ENCODE assay signal across 1 cellular context in genomic region chr9:122125158-122125890, GRCh38.
A peak's percentile ranks its signal among the peaks of the same experiment; 100 is the strongest.
TF ChIP-seq lines count a peak whose summit lies in the region.

No MANE protein-coding gene starts in this region.

TF ChIP-seq in HepG2, 621 proteins besides CTCF, POLR2A, EP300 and RAD21 (continued from another document and continues in another):
- TF ChIP-seq ZNF318 (CRISPR knock-in tag; IDR thresholded peaks at IDR 0.05) (no peak; the same call in 1 of the 2 replicates), ZNF724P (CRISPR knock-in tag; IDR thresholded peaks at IDR 0.05; ENCODE audit: borderline replicate concordance) (no peak), TSC22D2 (CRISPR knock-in tag; IDR thresholded peaks at IDR 0.05; ENCODE audit: borderline replicate concordance) (peak; percentile 54; the same call in 1 of the 2 replicates), EZH2 (conservative IDR thresholded peaks at IDR 0.05; ENCODE audit: low read depth, low read length) (no peak), NAIF1 (CRISPR knock-in tag; IDR thresholded peaks at IDR 0.05; ENCODE audit: borderline replicate concordance) (no peak), ESRRA (CRISPR knock-in tag; IDR thresholded peaks at IDR 0.05; ENCODE audit: low read depth) (0 out of 2 replicates have a peak, but pooled peaks have one; percentile 46), TBL1XR1 (IDR thresholded peaks at IDR 0.05; ENCODE audit: borderline replicate concordance, low read length, partially characterized antibody) (peak; percentile 16), KDM6A (CRISPR knock-in tag; IDR thresholded peaks at IDR 0.05; ENCODE audit: low read depth) (no peak), CBX2 (IDR thresholded peaks at IDR 0.05; ENCODE audit: low read depth, low read length) (no peak), CBX2 (CRISPR knock-in tag; IDR thresholded peaks at IDR 0.05; ENCODE audit: low read depth) (no peak), REL (CRISPR knock-in tag; conservative IDR thresholded peaks at IDR 0.05) (0 out of 2 replicates have a peak, but pooled peaks have one; percentile 18), ZNF713 (CRISPR knock-in tag; IDR thresholded peaks at IDR 0.05) (no peak), ZNF256 (CRISPR knock-in tag; conservative IDR thresholded peaks at IDR 0.05) (no peak), RXRB (CRISPR knock-in tag; IDR thresholded peaks at IDR 0.05; ENCODE audit: borderline replicate concordance) (0 out of 2 replicates have a peak, but pooled peaks have one; percentile 32), MZF1 (CRISPR knock-in tag; IDR thresholded peaks at IDR 0.05; ENCODE audit: borderline replicate concordance) (no peak), ZNF101 (CRISPR knock-in tag; IDR thresholded peaks at IDR 0.05; ENCODE audit: borderline replicate concordance, low read depth) (no peak), DZIP1 (CRISPR knock-in tag; IDR thresholded peaks at IDR 0.05) (peak; percentile 20; the same call in 1 of the 2 replicates), STAT6 (CRISPR knock-in tag; IDR thresholded peaks at IDR 0.05; ENCODE audit: borderline replicate concordance) (no peak), MXD4 (CRISPR knock-in tag; IDR thresholded peaks at IDR 0.05) (no peak), DR1 (CRISPR knock-in tag; IDR thresholded peaks at IDR 0.05) (no peak), ZNF34 (CRISPR knock-in tag; IDR thresholded peaks at IDR 0.05; ENCODE audit: borderline replicate concordance) (no peak), MLLT10 (CRISPR knock-in tag; IDR thresholded peaks at IDR 0.05) (no peak), NFKBIZ (CRISPR knock-in tag; IDR thresholded peaks at IDR 0.05) (no peak), NBN (conservative IDR thresholded peaks at IDR 0.05) (no peak), NKX3-1 (CRISPR knock-in tag; IDR thresholded peaks at IDR 0.05) (no peak), ZNF598 (CRISPR knock-in tag; IDR thresholded peaks at IDR 0.05; ENCODE audit: borderline replicate concordance) (peak; percentile 69; the same call in 1 of the 2 replicates), SMC3 (IDR thresholded peaks at IDR 0.05; ENCODE audit: low read length) (peak; percentile 90), KLF12 (CRISPR knock-in tag; IDR thresholded peaks at IDR 0.05; ENCODE audit: borderline replicate concordance) (no peak), HMGA1 (CRISPR knock-in tag; conservative IDR thresholded peaks at IDR 0.05) (no peak)
- TF ChIP-seq, protein P1, sequence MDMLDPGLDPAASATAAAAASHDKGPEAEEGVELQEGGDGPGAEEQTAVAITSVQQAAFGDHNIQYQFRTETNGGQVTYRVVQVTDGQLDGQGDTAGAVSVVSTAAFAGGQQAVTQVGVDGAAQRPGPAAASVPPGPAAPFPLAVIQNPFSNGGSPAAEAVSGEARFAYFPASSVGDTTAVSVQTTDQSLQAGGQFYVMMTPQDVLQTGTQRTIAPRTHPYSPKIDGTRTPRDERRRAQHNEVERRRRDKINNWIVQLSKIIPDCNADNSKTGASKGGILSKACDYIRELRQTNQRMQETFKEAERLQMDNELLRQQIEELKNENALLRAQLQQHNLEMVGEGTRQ (IDR thresholded peaks at IDR 0.05; ENCODE audit: low read depth, low read length), result no peak
- TF ChIP-seq, protein P1 (CRISPR knock-in tag; IDR thresholded peaks at IDR 0.05; ENCODE audit: borderline replicate concordance), result no peak
- TF ChIP-seq, protein P2, sequence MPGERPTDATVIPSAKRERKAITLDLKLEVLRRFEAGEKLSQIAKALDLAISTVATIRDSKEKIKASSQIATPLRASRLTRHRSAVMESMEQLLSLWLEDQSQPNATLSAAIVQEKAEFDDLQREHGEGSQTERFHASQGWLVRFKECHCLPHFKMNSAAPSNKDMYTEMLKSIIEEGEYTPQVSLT (CRISPR knock-in tag; IDR thresholded peaks at IDR 0.05; ENCODE audit: borderline replicate concordance, low read depth), result no peak
- TF ChIP-seq, protein P3, sequence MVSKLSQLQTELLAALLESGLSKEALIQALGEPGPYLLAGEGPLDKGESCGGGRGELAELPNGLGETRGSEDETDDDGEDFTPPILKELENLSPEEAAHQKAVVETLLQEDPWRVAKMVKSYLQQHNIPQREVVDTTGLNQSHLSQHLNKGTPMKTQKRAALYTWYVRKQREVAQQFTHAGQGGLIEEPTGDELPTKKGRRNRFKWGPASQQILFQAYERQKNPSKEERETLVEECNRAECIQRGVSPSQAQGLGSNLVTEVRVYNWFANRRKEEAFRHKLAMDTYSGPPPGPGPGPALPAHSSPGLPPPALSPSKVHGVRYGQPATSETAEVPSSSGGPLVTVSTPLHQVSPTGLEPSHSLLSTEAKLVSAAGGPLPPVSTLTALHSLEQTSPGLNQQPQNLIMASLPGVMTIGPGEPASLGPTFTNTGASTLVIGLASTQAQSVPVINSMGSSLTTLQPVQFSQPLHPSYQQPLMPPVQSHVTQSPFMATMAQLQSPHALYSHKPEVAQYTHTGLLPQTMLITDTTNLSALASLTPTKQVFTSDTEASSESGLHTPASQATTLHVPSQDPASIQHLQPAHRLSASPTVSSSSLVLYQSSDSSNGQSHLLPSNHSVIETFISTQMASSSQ (IDR thresholded peaks at IDR 0.05; ENCODE audit: low read depth), result no peak
- TF ChIP-seq, protein P3 (CRISPR knock-in tag; IDR thresholded peaks at IDR 0.05; ENCODE audit: borderline replicate concordance), result no peak
- TF ChIP-seq, protein P4, sequence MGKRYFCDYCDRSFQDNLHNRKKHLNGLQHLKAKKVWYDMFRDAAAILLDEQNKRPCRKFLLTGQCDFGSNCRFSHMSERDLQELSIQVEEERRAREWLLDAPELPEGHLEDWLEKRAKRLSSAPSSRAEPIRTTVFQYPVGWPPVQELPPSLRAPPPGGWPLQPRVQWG (CRISPR knock-in tag; IDR thresholded peaks at IDR 0.05; ENCODE audit: borderline replicate concordance, low read depth), result no peak
- TF ChIP-seq, protein P5, sequence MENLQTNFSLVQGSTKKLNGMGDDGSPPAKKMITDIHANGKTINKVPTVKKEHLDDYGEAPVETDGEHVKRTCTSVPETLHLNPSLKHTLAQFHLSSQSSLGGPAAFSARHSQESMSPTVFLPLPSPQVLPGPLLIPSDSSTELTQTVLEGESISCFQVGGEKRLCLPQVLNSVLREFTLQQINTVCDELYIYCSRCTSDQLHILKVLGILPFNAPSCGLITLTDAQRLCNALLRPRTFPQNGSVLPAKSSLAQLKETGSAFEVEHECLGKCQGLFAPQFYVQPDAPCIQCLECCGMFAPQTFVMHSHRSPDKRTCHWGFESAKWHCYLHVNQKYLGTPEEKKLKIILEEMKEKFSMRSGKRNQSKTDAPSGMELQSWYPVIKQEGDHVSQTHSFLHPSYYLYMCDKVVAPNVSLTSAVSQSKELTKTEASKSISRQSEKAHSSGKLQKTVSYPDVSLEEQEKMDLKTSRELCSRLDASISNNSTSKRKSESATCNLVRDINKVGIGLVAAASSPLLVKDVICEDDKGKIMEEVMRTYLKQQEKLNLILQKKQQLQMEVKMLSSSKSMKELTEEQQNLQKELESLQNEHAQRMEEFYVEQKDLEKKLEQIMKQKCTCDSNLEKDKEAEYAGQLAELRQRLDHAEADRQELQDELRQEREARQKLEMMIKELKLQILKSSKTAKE (CRISPR knock-in tag; IDR thresholded peaks at IDR 0.05; ENCODE audit: borderline replicate concordance), result no peak
